In the genomic region with DNA sequence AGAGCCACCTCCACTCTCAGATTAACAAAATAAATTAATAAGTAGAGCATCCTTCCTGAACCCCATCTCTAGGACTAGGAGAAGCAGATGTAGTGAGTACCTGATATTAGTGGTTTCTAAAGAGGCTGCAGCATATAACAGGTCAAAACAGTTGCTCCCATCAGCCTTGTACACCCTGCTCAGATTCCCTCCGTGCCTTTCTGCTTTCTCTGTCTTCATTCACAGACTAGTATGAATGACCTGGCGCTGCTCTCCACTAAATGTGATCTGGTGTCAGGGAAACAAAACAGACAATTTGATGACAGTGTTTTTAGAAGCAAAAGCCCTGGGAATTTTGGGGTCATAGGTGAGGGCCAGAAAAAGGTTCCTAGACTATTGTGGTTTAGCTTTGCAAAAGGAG, we compare ENCODE assay signal across 18 cellular contexts. TPM values are rescaled to one million over a fixed set of nuclear protein-coding genes. Genes with fewer than 3 reads are reported as not detected.
DNase-seq lines count a peak whose midpoint lies in the region; FAIRE-seq and TF ChIP-seq lines count a peak whose summit lies in the region.
"Had no signal": no experiment of that assay in that cellular context is flagged by ENCODE, and none has a peak within 500 bp of the region (broad histone marks: within the 10 kb centered on the region; RNA-seq: fewer than 3 reads in every experiment).

No MANE protein-coding gene starts in this region.

- H3K4me1 Mint-ChIP-seq in HFFc6 (ENCODE audit: low read depth): peaks cover 43% of the 10 kb centered on the region
- peaks cover 66% of the 10 kb centered on the region for H3K4me1 Mint-ChIP-seq in chondrocyte (ENCODE audit: low read depth)
- peaks cover 37% of the 10 kb centered on the region for H3K4me1 Mint-ChIP-seq in osteocyte (ENCODE audit: unreplicated experiment)

- H4K20me1 ChIP-seq in BLaER1 treated with 17β-estradiol and CSF1 and Interleukin-3, amounts not matched to agents 10 nM and 100 nM: peaks cover 79 to 100% (median 96%) of the 10 kb centered on the region in 11 experiments
- peaks cover 93% of the 10 kb centered on the region for H4K20me1 ChIP-seq in PC-9 (ENCODE audit: insufficient read depth)

- no peaks in the 10 kb centered on the region for H3K9me3 ChIP-seq in BLaER1 treated with 17β-estradiol and CSF1 and Interleukin-3, amounts not matched to agents 10 nM and 100 nM (replicated peaks in 1 of 11)
- H3K9me3 ChIP-seq in PC-9 (ENCODE audit: insufficient read depth, low read depth): no peaks in the 10 kb centered on the region
- H3K9me3 ChIP-seq: Peyer's patch had no signal

- no peak overlapping the region for H2AFZ ChIP-seq in PC-9

- peaks cover 4% of the 10 kb centered on the region; the same call in 1 of the 2 replicates for H3F3A ChIP-seq in PC-9 (ENCODE audit: insufficient read depth, low read depth)

- peaks cover 27 to 61% (median 41%) of the 10 kb centered on the region in 10 experiments for H3K4me1 ChIP-seq in BLaER1 treated with 17β-estradiol and CSF1 and Interleukin-3, amounts not matched to agents 10 nM and 100 nM
- no peaks in the 10 kb centered on the region; the same call in 1 of the 2 replicates for H3K4me1 ChIP-seq in PC-9 (replicated peaks; ENCODE audit: insufficient read depth)

- no TSS peak for BruUV-seq in PC-9 (replicated peaks; lab: Mats Ljungman, UMichigan)

- H3K4me3 Mint-ChIP-seq in HFFc6 (no peak overlapping the region), chondrocyte (ENCODE audit: unreplicated experiment) (no peak overlapping the region), osteocyte (ENCODE audit: unreplicated experiment) (no peak overlapping the region)
- H3K4me3 Mint-ChIP-seq: IgD-negative memory B cell had no signal

- CTCF ChIA-PET in PC-9 (lab: Charles Lee): no interaction called here

- no peaks in the 10 kb centered on the region for H3K27me3 ChIP-seq in BLaER1 treated with 17β-estradiol and CSF1 and Interleukin-3, amounts not matched to agents 10 nM and 100 nM
- H3K27me3 ChIP-seq in PC-9 (ENCODE audit: insufficient read depth, low read depth): no peaks in the 10 kb centered on the region
- H3K27me3 ChIP-seq: Peyer's patch had no signal

- H3K27me3 Mint-ChIP-seq in HFFc6 (ENCODE audit: insufficient read depth) (peaks cover 2% of the 10 kb centered on the region; the same call in 1 of the 2 replicates), chondrocyte (ENCODE audit: low read depth) (no peaks in the 10 kb centered on the region), osteocyte (ENCODE audit: unreplicated experiment) (no peaks in the 10 kb centered on the region)
- H3K27me3 Mint-ChIP-seq: IgD-negative memory B cell had no signal

- no peak overlapping the region for H3K9ac ChIP-seq in BLaER1 treated with 17β-estradiol and CSF1 and Interleukin-3, amounts not matched to agents 10 nM and 100 nM

- H3K4me2 ChIP-seq in BLaER1 treated with 17β-estradiol and CSF1 and Interleukin-3, amounts not matched to agents 10 nM and 100 nM: peak overlapping the region; percentile 19 to 65 (median 46); a peak in 18 of 22 replicates
- H3K4me2 ChIP-seq in PC-9: no peak overlapping the region

- H3K79me2 ChIP-seq in PC-9 (ENCODE audit: low read depth): peaks cover 66% of the 10 kb centered on the region

- H3K4me3 ChIP-seq in BLaER1 treated with 17β-estradiol and CSF1 and Interleukin-3, amounts not matched to agents 10 nM and 100 nM: no peak overlapping the region
- H3K4me3 ChIP-seq in PC-9: no peak overlapping the region
- H3K4me3 ChIP-seq: Peyer's patch had no signal

- H3K36me3 ChIP-seq in BLaER1 treated with 17β-estradiol and CSF1 and Interleukin-3, amounts not matched to agents 10 nM and 100 nM: peaks cover 27 to 46% (median 38%) of the 10 kb centered on the region in 11 experiments
- H3K36me3 ChIP-seq in PC-9 (ENCODE audit: low read depth): peaks cover 4% of the 10 kb centered on the region; the same call in 1 of the 2 replicates

- DNase-seq in HFFc6 (no peak), chondrocyte (ENCODE audit: low spot score) (no peak), osteocyte (ENCODE audit: extremely low spot score, unreplicated experiment) (no peak), caudate nucleus (lab: John Stamatoyannopoulos, UW) (no peak), D721Med (ENCODE audit: insufficient read length, low spot score) (no peak), PC-9 (no peak), C1 segment of cervical spinal cord (lab: John Stamatoyannopoulos, UW) (no peak)
- DNase-seq: DMS 273 treated with DMSO at 0.1 percent for 48 hours, H7, MV-4-11, NCI-H1436, NCI-H2029 treated with DMSO at 0.1 percent for 48 hours, NCI-H510A, NCI-H82, Peyer's patch, SHP77 treated with DMSO at 0.1 percent for 48 hours had no signal

- H3K9me3 Mint-ChIP-seq in HFFc6: no peaks in the 10 kb centered on the region
- no peaks in the 10 kb centered on the region for H3K9me3 Mint-ChIP-seq in chondrocyte (ENCODE audit: low read depth)
- H3K9me3 Mint-ChIP-seq in osteocyte (ENCODE audit: unreplicated experiment): no peaks in the 10 kb centered on the region
- H3K9me3 Mint-ChIP-seq: IgD-negative memory B cell had no signal

- intact Hi-C loops in PC-9 (cut with micrococcal nuclease; ENCODE audit: unreplicated experiment): no loop called here

- peaks cover 13% of the 10 kb centered on the region for H3K36me3 Mint-ChIP-seq in HFFc6 (ENCODE audit: low read depth)
- H3K36me3 Mint-ChIP-seq in chondrocyte (ENCODE audit: low read depth): peaks cover 14% of the 10 kb centered on the region
- peaks cover 7% of the 10 kb centered on the region for H3K36me3 Mint-ChIP-seq in osteocyte (ENCODE audit: unreplicated experiment)

- H3K27ac ChIP-seq in BLaER1 treated with 17β-estradiol and CSF1 and Interleukin-3, amounts not matched to agents 10 nM and 100 nM: no peak overlapping the region
- H3K27ac ChIP-seq in caudate nucleus (ENCODE audit: low read depth, low read length) (no peak overlapping the region), PC-9 (no peak overlapping the region)
- H3K27ac ChIP-seq: Peyer's patch had no signal

- POLR2A ChIA-PET in PC-9 (lab: Charles Lee; ENCODE audit: unreplicated experiment): no interaction called here

- no peak for FAIRE-seq in D721Med (lab: Jason Lieb, UNC)

- TF ChIP-seq CTCF in HFFc6 (IDR thresholded peaks at IDR 0.05) (no peak), chondrocyte (IDR thresholded peaks at IDR 0.05) (no peak), osteocyte (IDR thresholded peaks at IDR 0.05) (no peak), D721Med (IDR thresholded peaks at IDR 0.05; ENCODE audit: insufficient read depth, missing control alignments) (no peak), PC-9 (conservative IDR thresholded peaks at IDR 0.05) (no peak)

- H3K27ac Mint-ChIP-seq in HFFc6 (peak overlapping the region; percentile 72), chondrocyte (ENCODE audit: unreplicated experiment) (peak overlapping the region; percentile 0), osteocyte (ENCODE audit: unreplicated experiment) (peak overlapping the region; percentile 47)

- H3K9me2 ChIP-seq in PC-9 (ENCODE audit: insufficient read depth): no peaks in the 10 kb centered on the region

RNA-seq across cellular contexts. Expression of a gene that starts 8.3 kb away (rescaled TPM):
- total RNA-seq in HFFc6 (2021; fragmentation: NEBNext Ultra II Directional; extraction: Animal tissue kit (Norgen Biotek cat#: 25700)): 10 to 100 TPM; 15.5 to 22.0 (median 17.4) TPM
- total RNA-seq in chondrocyte (11.6 to 56.2 TPM (median 54.7 TPM) in 3 replicates), osteocyte (31.8 and 32.1 TPM in 2 replicates), PC-9 (2021) (10.3 and 12.2 TPM in 2 replicates)

RNA-seq across cellular contexts. Expression of a gene that starts 31.7 kb away (rescaled TPM):
- total RNA-seq in HFFc6 (2021; fragmentation: NEBNext Ultra II Directional; extraction: Animal tissue kit (Norgen Biotek cat#: 25700)): 100 to 1,000 TPM; 153 to 231 (median 216) TPM
- total RNA-seq in chondrocyte (125 to 175 TPM (median 137 TPM) in 3 replicates), osteocyte (112 and 113 TPM in 2 replicates), PC-9 (2021) (125 and 146 TPM in 2 replicates)

RNA-seq across cellular contexts. Expression of a gene that starts 34.8 kb away (rescaled TPM):
- 100 to 1,000 TPM; 101 to 112 (median 105) TPM for total RNA-seq in HFFc6 (2021; fragmentation: NEBNext Ultra II Directional; extraction: Animal tissue kit (Norgen Biotek cat#: 25700))
- total RNA-seq in chondrocyte (69.2 to 85.6 TPM (median 72.8 TPM) in 3 replicates), osteocyte (92.2 and 93.0 TPM in 2 replicates), PC-9 (2021) (48.4 and 61.4 TPM in 2 replicates)

Comparison
In these comparisons a context has a peak if more than half of its experiments do, and no peak if none do; other contexts are left out.
1. H3K27ac Mint-ChIP-seq: peak in every context shown above with its lines; median percentile 72 in HFFc6; 47 in osteocyte; 0 in chondrocyte.